7 cellular contexts compared by ENCODE assay signal in genomic region chr1:94713472-94714141, GRCh38.
DNase-seq lines count a peak whose midpoint lies in the region; ATAC-seq and TF ChIP-seq lines count a peak whose summit lies in the region.

No MANE protein-coding gene starts in this region.

- H3K36me3 Mint-ChIP-seq in activated naive CD4-positive, alpha-beta T cell treated with anti-CD3 and anti-CD28 coated beads, Interleukin-2, amount 10 ng/mL, durations not matched to agents 7 days and 5 days, result no peaks in the 10 kb centered on the region

- H3K27ac Mint-ChIP-seq in activated naive CD4-positive, alpha-beta T cell treated with anti-CD3 and anti-CD28 coated beads, Interleukin-2, amount 10 ng/mL, durations not matched to agents 7 days and 5 days, result no peak overlapping the region

- no peaks in the 10 kb centered on the region for H3K27me3 ChIP-seq in mesendoderm (ENCODE audit: insufficient read depth, low read length, poor library complexity)

- H3K9me3 Mint-ChIP-seq in activated naive CD4-positive, alpha-beta T cell treated with anti-CD3 and anti-CD28 coated beads, Interleukin-2, amount 10 ng/mL, durations not matched to agents 7 days and 5 days, result no peaks in the 10 kb centered on the region

- peak overlapping the region; percentile 15 for H3K9ac ChIP-seq in mesendoderm (ENCODE audit: low read length)

- H3K4ac ChIP-seq in mesendoderm (ENCODE audit: low read depth, low read length), result no peak overlapping the region

- no peak overlapping the region for H3K23ac ChIP-seq in mesendoderm (ENCODE audit: low read length)

- no peaks in the 10 kb centered on the region for H3K79me1 ChIP-seq in mesendoderm (ENCODE audit: low read length)

- H3K4me3 Mint-ChIP-seq in activated naive CD4-positive, alpha-beta T cell treated with anti-CD3 and anti-CD28 coated beads, Interleukin-2, amount 10 ng/mL, durations not matched to agents 7 days and 5 days, result no peak overlapping the region

- H3K4me1 Mint-ChIP-seq in activated naive CD4-positive, alpha-beta T cell treated with anti-CD3 and anti-CD28 coated beads, Interleukin-2, amount 10 ng/mL, durations not matched to agents 7 days and 5 days, result no peaks in the 10 kb centered on the region

- no peak overlapping the region for H2BK120ac ChIP-seq in mesendoderm (ENCODE audit: low read depth, low read length)

- H4K8ac ChIP-seq in mesendoderm (ENCODE audit: low read depth, low read length), result no peak overlapping the region

- H3K79me2 ChIP-seq in mesendoderm (ENCODE audit: control insufficient read depth, insufficient read depth, low read length), result no peaks in the 10 kb centered on the region

- H3K56ac ChIP-seq in mesendoderm (ENCODE audit: low read length), result no peak overlapping the region

- H2AK5ac ChIP-seq in mesendoderm (ENCODE audit: low read length), result no peak overlapping the region

- CTCF ChIA-PET in activated naive CD4-positive, alpha-beta T cell treated with anti-CD3 and anti-CD28 coated beads, Interleukin-2, amount 10 ng/mL, durations not matched to agents 7 days and 5 days (lab: Charles Lee), result no interaction called here

- H2BK5ac ChIP-seq in mesendoderm (ENCODE audit: low read length), result no peak overlapping the region

- no CpG with 5 or more reads among the region's 7 CpGs for WGBS in mesendoderm (ENCODE audit: extremely low coverage, insufficient coverage, low lambda C conversion rate)

- no peak overlapping the region for H3K27ac ChIP-seq in mesendoderm (ENCODE audit: low read depth, low read length)

- peaks cover 24% of the 10 kb centered on the region for H3K27me3 Mint-ChIP-seq in activated naive CD4-positive, alpha-beta T cell treated with anti-CD3 and anti-CD28 coated beads, Interleukin-2, amount 10 ng/mL, durations not matched to agents 7 days and 5 days

- DNase-seq in NCI-H510A treated with DMSO at 0.1 percent for 48 hours (lab: John Stamatoyannopoulos, UW) (peak; percentile 81), dedifferentiated amniotic fluid mesenchymal stem cell (ENCODE audit: extremely low spot score) (peak; percentile 47), mesendoderm (peak; percentile 94), GM19240 (ENCODE audit: insufficient read length, low spot score) (no peak)
- no peak for DNase-seq in activated naive CD4-positive, alpha-beta T cell treated with anti-CD3 and anti-CD28 coated beads, Interleukin-2, amount 10 ng/mL, durations not matched to agents 7 days and 5 days

- H2BK15ac ChIP-seq in mesendoderm (replicated peaks; ENCODE audit: low read depth), result no peak overlapping the region

- no peak overlapping the region for H3K4me2 ChIP-seq in mesendoderm (ENCODE audit: low read length)

- H3K4me3 ChIP-seq in mesendoderm (ENCODE audit: low read length), result no peak overlapping the region

- ATAC-seq in GM18505 (IDR thresholded peaks at IDR 0.05; ENCODE audit: unreplicated experiment) (peak; percentile 63), HG02759 (IDR thresholded peaks at IDR 0.05; ENCODE audit: unreplicated experiment) (peak; percentile 87)

- no peak overlapping the region for H4K5ac ChIP-seq in mesendoderm (ENCODE audit: low read length)

- no peak overlapping the region for H3K18ac ChIP-seq in mesendoderm (ENCODE audit: low read length)

- no peaks in the 10 kb centered on the region for H3K36me3 ChIP-seq in mesendoderm (ENCODE audit: control insufficient read depth, insufficient read depth, low read length)

- no peak for TF ChIP-seq POLR2A in GM18505 (IDR thresholded peaks at IDR 0.05; ENCODE audit: borderline replicate concordance, extremely low read depth, insufficient read depth, insufficient read length)

- no peaks in the 10 kb centered on the region for H3K4me1 ChIP-seq in mesendoderm (ENCODE audit: control insufficient read depth, low read depth, low read length)

Comparison
In these comparisons a context has a peak if more than half of its experiments do, and no peak if none do; other contexts are left out.
1. DNase-seq: peak in NCI-H510A treated with DMSO at 0.1 percent for 48 hours (single experiment), dedifferentiated amniotic fluid mesenchymal stem cell (single experiment) and mesendoderm (single experiment); none in GM19240 (single experiment) and activated naive CD4-positive, alpha-beta T cell treated with anti-CD3 and anti-CD28 coated beads, Interleukin-2, amount 10 ng/mL, durations not matched to agents 7 days and 5 days (single experiment).